ENCODE assay signal across 1 cellular context in genomic region chr1:155273134-155273982, GRCh38.
TF ChIP-seq lines count a peak whose summit lies in the region.

CLK2 (minus strand) TSS chr1:155273504; CDS start chr1:155270977, 2,527 bp downstream.

TF ChIP-seq in HepG2, 621 proteins besides CTCF, POLR2A, EP300 and RAD21 (continued from another document and continues in another):
- TF ChIP-seq PRDM10 (CRISPR knock-in tag; IDR thresholded peaks at IDR 0.05; ENCODE audit: low read depth) (no peak), ZNF598 (CRISPR knock-in tag; IDR thresholded peaks at IDR 0.05; ENCODE audit: borderline replicate concordance) (no peak), TCF7 (IDR thresholded peaks at IDR 0.05; ENCODE audit: low read depth) (no peak), HNF4A (CRISPR knock-in tag; IDR thresholded peaks at IDR 0.05) (peak; percentile 53), KAT2B (IDR thresholded peaks at IDR 0.05; ENCODE audit: borderline replicate concordance, low read depth, low read length) (no peak), THAP11 (CRISPR knock-in tag; IDR thresholded peaks at IDR 0.05) (peak; percentile 95), RORA (CRISPR knock-in tag; IDR thresholded peaks at IDR 0.05) (no peak), ZNF292 (CRISPR knock-in tag; IDR thresholded peaks at IDR 0.05; ENCODE audit: borderline replicate concordance, low read depth) (no peak), HES4 (CRISPR knock-in tag; IDR thresholded peaks at IDR 0.05; ENCODE audit: borderline replicate concordance) (peak; percentile 79; the same call in 1 of the 2 replicates), UBTF (CRISPR knock-in tag; IDR thresholded peaks at IDR 0.05) (no peak; the same call in 1 of the 2 replicates), ZNF678 (CRISPR knock-in tag; IDR thresholded peaks at IDR 0.05) (no peak), ZBTB26 (CRISPR knock-in tag; IDR thresholded peaks at IDR 0.05; ENCODE audit: borderline replicate concordance) (no peak), SOX13 (IDR thresholded peaks at IDR 0.05) (no peak), SOX13 (CRISPR knock-in tag; conservative IDR thresholded peaks at IDR 0.05 in 1 of 2, IDR thresholded peaks at IDR 0.05 in 1 of 2) (peak in 1 of 2 experiments; percentile 50; a peak in 2 of 4 replicates), RCOR2 (CRISPR knock-in tag; IDR thresholded peaks at IDR 0.05) (no peak), DR1 (CRISPR knock-in tag; IDR thresholded peaks at IDR 0.05) (0 out of 2 replicates have a peak, but pooled peaks have one; percentile 66), ATF1 (CRISPR knock-in tag; IDR thresholded peaks at IDR 0.05) (peak; percentile 44; the same call in 1 of the 2 replicates), MTA1 (CRISPR knock-in tag; IDR thresholded peaks at IDR 0.05; ENCODE audit: borderline replicate concordance) (no peak; the same call in 1 of the 2 replicates), ARHGAP35 (CRISPR knock-in tag; IDR thresholded peaks at IDR 0.05; ENCODE audit: borderline replicate concordance) (0 out of 2 replicates have a peak, but pooled peaks have one; percentile 55), PHF8 (CRISPR knock-in tag; IDR thresholded peaks at IDR 0.05) (peak; percentile 72), CBX2 (IDR thresholded peaks at IDR 0.05; ENCODE audit: low read depth, low read length) (no peak), CBX2 (CRISPR knock-in tag; IDR thresholded peaks at IDR 0.05; ENCODE audit: low read depth) (no peak), NFRKB (IDR thresholded peaks at IDR 0.05) (no peak), ZBTB38 (CRISPR knock-in tag; IDR thresholded peaks at IDR 0.05) (peak; percentile 10; the same call in 1 of the 2 replicates), ZNF792 (CRISPR knock-in tag; IDR thresholded peaks at IDR 0.05) (peak; percentile 72; the same call in 1 of the 2 replicates), PLRG1 (conservative IDR thresholded peaks at IDR 0.05) (no peak), ZNF605 (CRISPR knock-in tag; IDR thresholded peaks at IDR 0.05) (peak; percentile 51; the same call in 1 of the 2 replicates), TMF1 (CRISPR knock-in tag; IDR thresholded peaks at IDR 0.05; ENCODE audit: low read depth) (0 out of 2 replicates have a peak, but pooled peaks have one; percentile 27), ZNF326 (CRISPR knock-in tag; IDR thresholded peaks at IDR 0.05; ENCODE audit: borderline replicate concordance) (no peak), HMGXB3 (CRISPR knock-in tag; IDR thresholded peaks at IDR 0.05; ENCODE audit: borderline replicate concordance) (peak; percentile 94), ZNF546 (CRISPR knock-in tag; conservative IDR thresholded peaks at IDR 0.05) (peak; percentile 82), ZNF430 (CRISPR knock-in tag; IDR thresholded peaks at IDR 0.05) (peak; percentile 93), ZNF224 (CRISPR knock-in tag; IDR thresholded peaks at IDR 0.05) (no peak), GZF1 (CRISPR knock-in tag; IDR thresholded peaks at IDR 0.05) (no peak), HMG20B (CRISPR knock-in tag; conservative IDR thresholded peaks at IDR 0.05) (no peak), SP5 (CRISPR knock-in tag; IDR thresholded peaks at IDR 0.05; ENCODE audit: borderline replicate concordance, low read depth) (peak; percentile 91)
- TF ChIP-seq, protein P1, sequence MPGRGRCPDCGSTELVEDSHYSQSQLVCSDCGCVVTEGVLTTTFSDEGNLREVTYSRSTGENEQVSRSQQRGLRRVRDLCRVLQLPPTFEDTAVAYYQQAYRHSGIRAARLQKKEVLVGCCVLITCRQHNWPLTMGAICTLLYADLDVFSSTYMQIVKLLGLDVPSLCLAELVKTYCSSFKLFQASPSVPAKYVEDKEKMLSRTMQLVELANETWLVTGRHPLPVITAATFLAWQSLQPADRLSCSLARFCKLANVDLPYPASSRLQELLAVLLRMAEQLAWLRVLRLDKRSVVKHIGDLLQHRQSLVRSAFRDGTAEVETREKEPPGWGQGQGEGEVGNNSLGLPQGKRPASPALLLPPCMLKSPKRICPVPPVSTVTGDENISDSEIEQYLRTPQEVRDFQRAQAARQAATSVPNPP (CRISPR knock-in tag; IDR thresholded peaks at IDR 0.05) = 0 out of 2 replicates have a peak, but pooled peaks have one; percentile 36
- TF ChIP-seq, protein P2, sequence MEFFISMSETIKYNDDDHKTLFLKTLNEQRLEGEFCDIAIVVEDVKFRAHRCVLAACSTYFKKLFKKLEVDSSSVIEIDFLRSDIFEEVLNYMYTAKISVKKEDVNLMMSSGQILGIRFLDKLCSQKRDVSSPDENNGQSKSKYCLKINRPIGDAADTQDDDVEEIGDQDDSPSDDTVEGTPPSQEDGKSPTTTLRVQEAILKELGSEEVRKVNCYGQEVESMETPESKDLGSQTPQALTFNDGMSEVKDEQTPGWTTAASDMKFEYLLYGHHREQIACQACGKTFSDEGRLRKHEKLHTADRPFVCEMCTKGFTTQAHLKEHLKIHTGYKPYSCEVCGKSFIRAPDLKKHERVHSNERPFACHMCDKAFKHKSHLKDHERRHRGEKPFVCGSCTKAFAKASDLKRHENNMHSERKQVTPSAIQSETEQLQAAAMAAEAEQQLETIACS (CRISPR knock-in tag; IDR thresholded peaks at IDR 0.05) = peak; percentile 97
- TF ChIP-seq, protein P3, sequence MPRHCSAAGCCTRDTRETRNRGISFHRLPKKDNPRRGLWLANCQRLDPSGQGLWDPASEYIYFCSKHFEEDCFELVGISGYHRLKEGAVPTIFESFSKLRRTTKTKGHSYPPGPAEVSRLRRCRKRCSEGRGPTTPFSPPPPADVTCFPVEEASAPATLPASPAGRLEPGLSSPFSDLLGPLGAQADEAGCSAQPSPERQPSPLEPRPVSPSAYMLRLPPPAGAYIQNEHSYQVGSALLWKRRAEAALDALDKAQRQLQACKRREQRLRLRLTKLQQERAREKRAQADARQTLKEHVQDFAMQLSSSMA (CRISPR knock-in tag; IDR thresholded peaks at IDR 0.05) = no peak
- TF ChIP-seq, protein P4, sequence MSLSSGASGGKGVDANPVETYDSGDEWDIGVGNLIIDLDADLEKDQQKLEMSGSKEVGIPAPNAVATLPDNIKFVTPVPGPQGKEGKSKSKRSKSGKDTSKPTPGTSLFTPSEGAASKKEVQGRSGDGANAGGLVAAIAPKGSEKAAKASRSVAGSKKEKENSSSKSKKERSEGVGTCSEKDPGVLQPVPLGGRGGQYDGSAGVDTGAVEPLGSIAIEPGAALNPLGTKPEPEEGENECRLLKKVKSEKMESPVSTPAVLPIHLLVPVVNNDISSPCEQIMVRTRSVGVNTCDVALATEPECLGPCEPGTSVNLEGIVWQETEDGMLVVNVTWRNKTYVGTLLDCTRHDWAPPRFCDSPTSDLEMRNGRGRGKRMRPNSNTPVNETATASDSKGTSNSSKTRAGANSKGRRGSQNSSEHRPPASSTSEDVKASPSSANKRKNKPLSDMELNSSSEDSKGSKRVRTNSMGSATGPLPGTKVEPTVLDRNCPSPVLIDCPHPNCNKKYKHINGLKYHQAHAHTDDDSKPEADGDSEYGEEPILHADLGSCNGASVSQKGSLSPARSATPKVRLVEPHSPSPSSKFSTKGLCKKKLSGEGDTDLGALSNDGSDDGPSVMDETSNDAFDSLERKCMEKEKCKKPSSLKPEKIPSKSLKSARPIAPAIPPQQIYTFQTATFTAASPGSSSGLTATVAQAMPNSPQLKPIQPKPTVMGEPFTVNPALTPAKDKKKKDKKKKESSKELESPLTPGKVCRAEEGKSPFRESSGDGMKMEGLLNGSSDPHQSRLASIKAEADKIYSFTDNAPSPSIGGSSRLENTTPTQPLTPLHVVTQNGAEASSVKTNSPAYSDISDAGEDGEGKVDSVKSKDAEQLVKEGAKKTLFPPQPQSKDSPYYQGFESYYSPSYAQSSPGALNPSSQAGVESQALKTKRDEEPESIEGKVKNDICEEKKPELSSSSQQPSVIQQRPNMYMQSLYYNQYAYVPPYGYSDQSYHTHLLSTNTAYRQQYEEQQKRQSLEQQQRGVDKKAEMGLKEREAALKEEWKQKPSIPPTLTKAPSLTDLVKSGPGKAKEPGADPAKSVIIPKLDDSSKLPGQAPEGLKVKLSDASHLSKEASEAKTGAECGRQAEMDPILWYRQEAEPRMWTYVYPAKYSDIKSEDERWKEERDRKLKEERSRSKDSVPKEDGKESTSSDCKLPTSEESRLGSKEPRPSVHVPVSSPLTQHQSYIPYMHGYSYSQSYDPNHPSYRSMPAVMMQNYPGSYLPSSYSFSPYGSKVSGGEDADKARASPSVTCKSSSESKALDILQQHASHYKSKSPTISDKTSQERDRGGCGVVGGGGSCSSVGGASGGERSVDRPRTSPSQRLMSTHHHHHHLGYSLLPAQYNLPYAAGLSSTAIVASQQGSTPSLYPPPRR (CRISPR knock-in tag; IDR thresholded peaks at IDR 0.05; ENCODE audit: borderline replicate concordance) = no peak
- TF ChIP-seq, protein P5, sequence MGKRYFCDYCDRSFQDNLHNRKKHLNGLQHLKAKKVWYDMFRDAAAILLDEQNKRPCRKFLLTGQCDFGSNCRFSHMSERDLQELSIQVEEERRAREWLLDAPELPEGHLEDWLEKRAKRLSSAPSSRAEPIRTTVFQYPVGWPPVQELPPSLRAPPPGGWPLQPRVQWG (CRISPR knock-in tag; IDR thresholded peaks at IDR 0.05; ENCODE audit: borderline replicate concordance, low read depth) = no peak
